ENCODE assay signal across 13 cellular contexts in genomic region chr15:57259511-57260143, GRCh38.
DNase-seq lines count a peak whose midpoint lies in the region; ATAC-seq and TF ChIP-seq lines count a peak whose summit lies in the region.
"Had no signal": no experiment of that assay in that cellular context is flagged by ENCODE, and none has a peak within 500 bp of the region (broad histone marks: within the 10 kb centered on the region; RNA-seq: fewer than 3 reads in every experiment).

No MANE protein-coding gene starts in this region.

- intact Hi-C loops in breast epithelium (cut with DNase I; ENCODE audit: low total_unique reads) = loop anchor here (10.0 kb wide), 1 partner anchor 1935 kb away; no protein-coding TSS in a partner anchor

- H3K9me3 Mint-ChIP-seq in memory B cell = no peaks in the 10 kb centered on the region
- H3K9me3 Mint-ChIP-seq in activated T-cell treated with anti-CD3 and anti-CD28 coated beads, Interleukin-2, amount 50 U/mL, for 4 hours = no peaks in the 10 kb centered on the region
- H3K9me3 Mint-ChIP-seq: effector memory CD8-positive, alpha-beta T cell; immature natural killer cell had no signal

- DNase-seq in DMS53 treated with DMSO at 0.1 percent for 48 hours (lab: John Stamatoyannopoulos, UW; ENCODE audit: unreplicated experiment) = peak; percentile 94
- peak; percentile 95 for DNase-seq in NCI-H1417 treated with DMSO at 0.1 percent for 48 hours (lab: John Stamatoyannopoulos, UW)
- DNase-seq in SJCRH30 = peak; percentile 97 to 99
- DNase-seq in memory B cell (ENCODE audit: low spot score in 2 of 2) = peak; percentile 16 to 22
- no peak for DNase-seq in NOMO-1 treated with DMSO at 0.1 percent for 48 hours (lab: John Stamatoyannopoulos, UW; ENCODE audit: unreplicated experiment)
- no peak for DNase-seq in activated T-cell treated with anti-CD3 and anti-CD28 coated beads, Interleukin-2, amount 50 U/mL, for 4 hours
- no peak for DNase-seq in ACHN
- no peak for DNase-seq in breast epithelium (ENCODE audit: low spot score in 2 of 2)
- DNase-seq: activated gamma-delta T cell treated with Interleukin-2 at 50 U/mL for 16 hours; effector memory CD8-positive, alpha-beta T cell; GM23248; immature natural killer cell had no signal

- no peaks in the 10 kb centered on the region for H3K27me3 ChIP-seq in SJCRH30
- no peaks in the 10 kb centered on the region for H3K27me3 ChIP-seq in breast epithelium

- no peaks in the 10 kb centered on the region for H3K27me3 Mint-ChIP-seq in memory B cell
- H3K27me3 Mint-ChIP-seq in activated T-cell treated with anti-CD3 and anti-CD28 coated beads, Interleukin-2, amount 50 U/mL, for 4 hours (ENCODE audit: low read depth) = no peaks in the 10 kb centered on the region
- H3K27me3 Mint-ChIP-seq: effector memory CD8-positive, alpha-beta T cell had no signal

- H3K9me3 ChIP-seq in SJCRH30 (replicated peaks) = no peaks in the 10 kb centered on the region
- H3K9me3 ChIP-seq in breast epithelium = no peaks in the 10 kb centered on the region

- peak overlapping the region; percentile 79 for H3K27ac Mint-ChIP-seq in memory B cell
- H3K27ac Mint-ChIP-seq: effector memory CD8-positive, alpha-beta T cell had no signal

- no peak overlapping the region for H3K4me3 ChIP-seq in SJCRH30
- no peak overlapping the region for H3K4me3 ChIP-seq in breast epithelium
- H3K4me3 ChIP-seq: GM23248 had no signal

- no peak for TF ChIP-seq CTCF in breast epithelium (IDR thresholded peaks at IDR 0.05)

- peaks cover 27% of the 10 kb centered on the region for H3K4me1 ChIP-seq in SJCRH30
- H3K4me1 ChIP-seq in breast epithelium = no peaks in the 10 kb centered on the region

- ATAC-seq in memory B cell (ENCODE audit: low read depth) = peak; percentile 99
- ATAC-seq in activated T-cell treated with anti-CD3 and anti-CD28 coated beads, Interleukin-2, amount 50 U/mL, for 4 hours = no peak
- ATAC-seq: effector memory CD8-positive, alpha-beta T cell had no signal

- peaks cover 11% of the 10 kb centered on the region for H3K4me1 Mint-ChIP-seq in memory B cell
- no peaks in the 10 kb centered on the region for H3K4me1 Mint-ChIP-seq in activated T-cell treated with anti-CD3 and anti-CD28 coated beads, Interleukin-2, amount 50 U/mL, for 4 hours (ENCODE audit: low read depth)
- H3K4me1 Mint-ChIP-seq: immature natural killer cell had no signal

- no peak for TF ChIP-seq POLR2A in breast epithelium (IDR thresholded peaks at IDR 0.05)

- peaks cover 62% of the 10 kb centered on the region for H3K36me3 ChIP-seq in SJCRH30
- H3K36me3 ChIP-seq in breast epithelium = peaks cover 7% of the 10 kb centered on the region

- H3K4me3 Mint-ChIP-seq in memory B cell = peak overlapping the region; percentile 54
- no peak overlapping the region for H3K4me3 Mint-ChIP-seq in activated T-cell treated with anti-CD3 and anti-CD28 coated beads, Interleukin-2, amount 50 U/mL, for 4 hours
- H3K4me3 Mint-ChIP-seq: effector memory CD8-positive, alpha-beta T cell; immature natural killer cell had no signal

- peaks cover 22% of the 10 kb centered on the region for H3K36me3 Mint-ChIP-seq in memory B cell
- peaks cover 19% of the 10 kb centered on the region for H3K36me3 Mint-ChIP-seq in activated T-cell treated with anti-CD3 and anti-CD28 coated beads, Interleukin-2, amount 50 U/mL, for 4 hours (ENCODE audit: insufficient read depth)

- in situ Hi-C loops in ACHN (cut with HindIII; ENCODE audit: low pct_ligation_motif_present, low pct_unique_long_range_greater_than_20kb, low sequenced_read_pairs) = no loop called here

- peak overlapping the region; percentile 73 for H3K27ac ChIP-seq in SJCRH30
- H3K27ac ChIP-seq in breast epithelium = no peak overlapping the region
- H3K27ac ChIP-seq: C4-2B, GM23248 had no signal

Comparison
In these comparisons a context has a peak if more than half of its experiments do, and no peak if none do; other contexts are left out.
1. DNase-seq: peak in DMS53 treated with DMSO at 0.1 percent for 48 hours (single experiment), NCI-H1417 treated with DMSO at 0.1 percent for 48 hours (single experiment), SJCRH30 (2 of 2) and memory B cell (2 of 2); none in NOMO-1 treated with DMSO at 0.1 percent for 48 hours (single experiment), activated T-cell treated with anti-CD3 and anti-CD28 coated beads, Interleukin-2, amount 50 U/mL, for 4 hours (single experiment), ACHN (single experiment) and breast epithelium (0 of 2).